Comparison of ENCODE assay signal across 5 cellular contexts in genomic region chr12:11351736-11352135, GRCh38. TPM values are rescaled to one million over a fixed set of nuclear protein-coding genes. Genes with fewer than 3 reads are reported as not detected.
"Had no signal": no experiment of that assay in that cellular context is flagged by ENCODE, and none has a peak within 500 bp of the region (broad histone marks: within the 10 kb centered on the region; RNA-seq: fewer than 3 reads in every experiment).

No MANE protein-coding gene starts in this region.

RNA-seq across cellular contexts. Expression of gene PRB4, which starts 41.5 kb away (rescaled TPM):
- total RNA-seq: HepG2, HT-29, IMR-90, Right ventricle myocardium inferior, SJCRH30 had no signal

RNA-seq across cellular contexts. Expression of gene PRB2, which starts 43.6 kb away (rescaled TPM):
- total RNA-seq: HepG2, IMR-90, Right ventricle myocardium inferior, SJCRH30 had no signal
